8 cellular contexts compared by ENCODE assay signal in genomic region chr1:32200226-32201010, GRCh38. TPM values are rescaled to one million over a fixed set of nuclear protein-coding genes. Genes with fewer than 3 reads are reported as not detected.
DNase-seq lines count a peak whose midpoint lies in the region; ATAC-seq and TF ChIP-seq lines count a peak whose summit lies in the region.

TSS of gene CCDC28B (plus strand) at chr1:32200595. CDS start at chr1:32201936, 1,341 bp downstream.

- peak within 1 kb of the TSS; percentile 85 to 93 (median 86) for H3K4me3 Mint-ChIP-seq in nephron

- H3K27me3 ChIP-seq in RWPE2 (ENCODE audit: insufficient read depth, poor library complexity, severe bottlenecking), result no peaks in the 10 kb centered on the region

- no peaks in the 10 kb centered on the region for H3K9me3 ChIP-seq in RWPE2 (ENCODE audit: severe bottlenecking)

- H3K27ac Mint-ChIP-seq in nephron, result peak within 1 kb of the TSS; percentile 97 to 98 (median 98)

- TF ChIP-seq CTCF in RWPE2 (IDR thresholded peaks at IDR 0.05; ENCODE audit: poor library complexity, severe bottlenecking) (no peak), foreskin fibroblast (IDR thresholded peaks at IDR 0.05; ENCODE audit: low read depth, low read length) (no peak), nephron (IDR thresholded peaks at IDR 0.05; ENCODE audit: unreplicated experiment in 3 of 3) (no peak)

- DNase-seq in EL (peak; percentile 78), RWPE2 (ENCODE audit: low spot score) (no peak), foreskin fibroblast (peak; percentile 67 to 85)
- DNase-seq in activated naive CD4-positive, alpha-beta T cell treated with Interleukin-2 at 50 U/mL for 16 hours, result peak; percentile 52

- H3K4me1 Mint-ChIP-seq in nephron, result peaks cover 41% of the 10 kb centered on the region

- peaks cover 17% of the 10 kb centered on the region for H3K36me3 ChIP-seq in RWPE2 (ENCODE audit: low read depth)

- TF ChIP-seq EP300 in Ishikawa (IDR thresholded peaks at IDR 0.05; ENCODE audit: borderline replicate concordance), result no peak

- no peak for TF ChIP-seq RAD21 in Ishikawa (IDR thresholded peaks at IDR 0.05; ENCODE audit: low read depth)

- H3K27me3 Mint-ChIP-seq in nephron (ENCODE audit: low read depth), result no peaks in the 10 kb centered on the region

- ATAC-seq in RWPE2 (ENCODE audit: low read depth) (peak; percentile 26), GM18517 (IDR thresholded peaks at IDR 0.05; ENCODE audit: unreplicated experiment) (no peak)

- peaks cover 11% of the 10 kb centered on the region for H3K36me3 Mint-ChIP-seq in nephron (ENCODE audit: low read depth)

- no peaks in the 10 kb centered on the region for H3K4me1 ChIP-seq in RWPE2 (ENCODE audit: insufficient read depth, poor library complexity, severe bottlenecking)

- H3K4me3 ChIP-seq in RWPE2 (ENCODE audit: severe bottlenecking) (peak within 1 kb of the TSS; percentile 41), foreskin fibroblast (ENCODE audit: low read depth in 1 of 2, low read length in 2 of 2) (peak within 1 kb of the TSS; percentile 59 to 78)

- H3K27ac ChIP-seq in RWPE2 (ENCODE audit: poor library complexity, severe bottlenecking) (peak within 1 kb of the TSS; percentile 18), temporal lobe (ENCODE audit: low read depth, low read length) (peak within 1 kb of the TSS; percentile 85)

- no peaks in the 10 kb centered on the region for H3K9me3 Mint-ChIP-seq in nephron

TF ChIP-seq in Ishikawa, 13 proteins besides CTCF, POLR2A, EP300 and RAD21:
- TF ChIP-seq YY1 (IDR thresholded peaks at IDR 0.05; ENCODE audit: low read depth) (peak; percentile 59), EGR1 (IDR thresholded peaks at IDR 0.05) (peak; percentile 28; the same call in 1 of the 2 replicates), CEBPB (IDR thresholded peaks at IDR 0.05) (no peak), CREB1 (IDR thresholded peaks at IDR 0.05; ENCODE audit: low read depth) (no peak; the same call in 1 of the 2 replicates), ZBTB7A (IDR thresholded peaks at IDR 0.05; ENCODE audit: low read depth) (peak; percentile 38; the same call in 1 of the 2 replicates)
- TF ChIP-seq, protein P1, sequence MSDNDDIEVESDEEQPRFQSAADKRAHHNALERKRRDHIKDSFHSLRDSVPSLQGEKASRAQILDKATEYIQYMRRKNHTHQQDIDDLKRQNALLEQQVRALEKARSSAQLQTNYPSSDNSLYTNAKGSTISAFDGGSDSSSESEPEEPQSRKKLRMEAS (IDR thresholded peaks at IDR 0.05), result peak; percentile 94
TF ChIP-seq in Ishikawa: peak in this region for 4.

RNA-seq across cellular contexts. Expression of gene CCDC28B, which starts in this region (rescaled TPM):
- total RNA-seq in temporal lobe, result 18.9 TPM
